16 cellular contexts compared by ENCODE assay signal in genomic region chr7:105438847-105439173, GRCh38. TPM values are rescaled to one million over a fixed set of nuclear protein-coding genes. Genes with fewer than 3 reads are reported as not detected.
DNase-seq lines count a peak whose midpoint lies in the region; ATAC-seq and TF ChIP-seq lines count a peak whose summit lies in the region.
"Had no signal": no experiment of that assay in that cellular context is flagged by ENCODE, and none has a peak within 500 bp of the region (broad histone marks: within the 10 kb centered on the region; RNA-seq: fewer than 3 reads in every experiment).

No MANE protein-coding gene starts in this region.

- no peak for TF ChIP-seq POLR2A in body of pancreas (IDR thresholded peaks at IDR 0.05)

- intact Hi-C loops in activated CD4-positive, alpha-beta T cell treated with anti-CD3 and anti-CD28 coated beads for 36 hours (cut with DNase I, micrococcal nuclease): no loop called here
- intact Hi-C loops in body of pancreas (cut with DNase I): no loop called here

- H3K4me1 ChIP-seq in right atrium auricular region: no peaks in the 10 kb centered on the region
- H3K4me1 ChIP-seq in body of pancreas: peaks cover 8% of the 10 kb centered on the region
- H3K4me1 ChIP-seq: left lung had no signal

- no peaks in the 10 kb centered on the region for H3K9me3 ChIP-seq in right atrium auricular region
- no peaks in the 10 kb centered on the region for H3K9me3 ChIP-seq in body of pancreas
- H3K9me3 ChIP-seq: left lung, MG63 had no signal

- no peak for DNase-seq in activated CD4-positive, alpha-beta T cell treated with anti-CD3 and anti-CD28 coated beads for 36 hours
- no peak for DNase-seq in activated CD4-positive, alpha-beta T cell treated with anti-CD3 and anti-CD28 coated beads for 48 hours
- DNase-seq in WTC11 (ENCODE audit: low spot score) (no peak), left kidney (ENCODE audit: low read depth, low spot score) (peak; percentile 29), right atrium auricular region (ENCODE audit: low spot score) (no peak), body of pancreas (no peak)
- DNase-seq: activated CD4-positive, alpha-beta T cell treated with anti-CD3 and anti-CD28 coated beads, Interleukin-2, amount 50 U/mL, for 4 hours; activated naive CD4-positive, alpha-beta T cell treated with Interleukin-2 at 50 U/mL for 16 hours; anterior cingulate cortex; left lung; SHP77 had no signal

- H3K27ac ChIP-seq in right atrium auricular region: no peak overlapping the region
- H3K27ac ChIP-seq in body of pancreas: peak overlapping the region in 2 of 4 donors; percentile 32 to 58
- H3K27ac ChIP-seq: HL-60 had no signal

- POLR2A ChIA-PET in activated CD4-positive, alpha-beta T cell treated with anti-CD3 and anti-CD28 coated beads for 36 hours (lab: Charles Lee): interaction anchor here (0.6 kb wide), 1 partner anchor 29 kb away, joined by 3 read pairs; no protein-coding TSS in a partner anchor
- POLR2A ChIA-PET in WTC11 (lab: Charles Lee): interaction anchor here (0.6 to 0.7 kb wide), 4 partner anchors 37 to 268 kb away, joined by 3 to 5 read pairs (median 4); no protein-coding TSS in a partner anchor

- 77 to 87% methylated on average over 5 of the region's 5 CpGs for WGBS in body of pancreas, 2 donors

- CTCF ChIA-PET in activated CD4-positive, alpha-beta T cell treated with anti-CD3 and anti-CD28 coated beads for 36 hours (lab: Charles Lee): interaction anchor here (0.9 to 1.0 kb wide), 2 partner anchors 17 to 214 kb away, joined by 3 read pairs; no protein-coding TSS in a partner anchor
- CTCF ChIA-PET in WTC11 (lab: Charles Lee): interaction anchor here (0.6 to 1.4 kb wide), 4 partner anchors 9 to 147 kb away, joined by 3 to 10 read pairs (median 6); no protein-coding TSS in a partner anchor

- H3K27me3 ChIP-seq in right atrium auricular region (no peaks in the 10 kb centered on the region), body of pancreas (no peaks in the 10 kb centered on the region)
- H3K27me3 ChIP-seq: left lung, MG63 had no signal

- no peak for ATAC-seq in activated CD4-positive, alpha-beta T cell treated with anti-CD3 and anti-CD28 coated beads for 36 hours
- ATAC-seq in WTC11: peak; percentile 92
- ATAC-seq in stimulated activated memory B cell treated with anti-CD40 and anti-IgM and Interleukin-4, amounts not matched to agents 10 μg/mL and 1 μg/mL and 100 μg/mL, for 72 hours: no peak
- ATAC-seq in GM18858 (IDR thresholded peaks at IDR 0.05; ENCODE audit: unreplicated experiment): no peak
- ATAC-seq in body of pancreas: no peak

- peaks cover 5% of the 10 kb centered on the region for H3K4me1 Mint-ChIP-seq in activated CD4-positive, alpha-beta T cell treated with anti-CD3 and anti-CD28 coated beads for 36 hours
- peaks cover 5% of the 10 kb centered on the region for H3K4me1 Mint-ChIP-seq in WTC11
- H3K4me1 Mint-ChIP-seq in stimulated activated memory B cell treated with anti-CD40 and anti-IgM and Interleukin-4, amounts not matched to agents 10 μg/mL and 1 μg/mL and 100 μg/mL, for 72 hours: no peaks in the 10 kb centered on the region

- no peaks in the 10 kb centered on the region for H3K9me3 Mint-ChIP-seq in activated CD4-positive, alpha-beta T cell treated with anti-CD3 and anti-CD28 coated beads for 36 hours (ENCODE audit: low read depth)
- no peaks in the 10 kb centered on the region for H3K9me3 Mint-ChIP-seq in WTC11
- H3K9me3 Mint-ChIP-seq in stimulated activated memory B cell treated with anti-CD40 and anti-IgM and Interleukin-4, amounts not matched to agents 10 μg/mL and 1 μg/mL and 100 μg/mL, for 72 hours: peaks cover 2% of the 10 kb centered on the region

- no peaks in the 10 kb centered on the region for H3K27me3 Mint-ChIP-seq in activated CD4-positive, alpha-beta T cell treated with anti-CD3 and anti-CD28 coated beads for 36 hours
- H3K27me3 Mint-ChIP-seq in WTC11 (ENCODE audit: low read depth): peaks cover 2% of the 10 kb centered on the region; the same call in 1 of the 2 replicates
- H3K27me3 Mint-ChIP-seq in stimulated activated memory B cell treated with anti-CD40 and anti-IgM and Interleukin-4, amounts not matched to agents 10 μg/mL and 1 μg/mL and 100 μg/mL, for 72 hours: no peaks in the 10 kb centered on the region
- H3K27me3 Mint-ChIP-seq: IgD-negative memory B cell had no signal

- H3K36me3 Mint-ChIP-seq in activated CD4-positive, alpha-beta T cell treated with anti-CD3 and anti-CD28 coated beads for 36 hours (ENCODE audit: low read depth): no peaks in the 10 kb centered on the region
- no peaks in the 10 kb centered on the region for H3K36me3 Mint-ChIP-seq in WTC11
- no peaks in the 10 kb centered on the region for H3K36me3 Mint-ChIP-seq in stimulated activated memory B cell treated with anti-CD40 and anti-IgM and Interleukin-4, amounts not matched to agents 10 μg/mL and 1 μg/mL and 100 μg/mL, for 72 hours
- H3K36me3 Mint-ChIP-seq: IgD-negative memory B cell had no signal

- H3K4me3 Mint-ChIP-seq in activated CD4-positive, alpha-beta T cell treated with anti-CD3 and anti-CD28 coated beads for 36 hours: no peak overlapping the region
- no peak overlapping the region for H3K4me3 Mint-ChIP-seq in WTC11
- no peak overlapping the region for H3K4me3 Mint-ChIP-seq in stimulated activated memory B cell treated with anti-CD40 and anti-IgM and Interleukin-4, amounts not matched to agents 10 μg/mL and 1 μg/mL and 100 μg/mL, for 72 hours

- peak overlapping the region; percentile 35 for H3K27ac Mint-ChIP-seq in activated CD4-positive, alpha-beta T cell treated with anti-CD3 and anti-CD28 coated beads for 36 hours
- no peak overlapping the region for H3K27ac Mint-ChIP-seq in WTC11
- H3K27ac Mint-ChIP-seq in stimulated activated memory B cell treated with anti-CD40 and anti-IgM and Interleukin-4, amounts not matched to agents 10 μg/mL and 1 μg/mL and 100 μg/mL, for 72 hours: peak overlapping the region; percentile 54

- H3K4me3 ChIP-seq in right atrium auricular region (no peak overlapping the region), body of pancreas (no peak overlapping the region)
- H3K4me3 ChIP-seq: left lung, MG63 had no signal

- TF ChIP-seq CTCF in WTC11 (IDR thresholded peaks at IDR 0.05): no peak
- no peak for TF ChIP-seq CTCF in right atrium auricular region (IDR thresholded peaks at IDR 0.05)
- no peak for TF ChIP-seq CTCF in body of pancreas (IDR thresholded peaks at IDR 0.05)

- H3K36me3 ChIP-seq in right atrium auricular region (no peaks in the 10 kb centered on the region), body of pancreas (replicated peaks in 1 of 2; ENCODE audit: insufficient read depth in 1 of 2, low read depth in 2 of 2) (no peaks in the 10 kb centered on the region)
- H3K36me3 ChIP-seq: left lung, MG63 had no signal

TF ChIP-seq in WTC11, 78 proteins besides CTCF, POLR2A, EP300 and RAD21 (continues in another document):
- TF ChIP-seq CDX4 (CRISPR knock-in tag; IDR thresholded peaks at IDR 0.05; ENCODE audit: borderline replicate concordance) (no peak), NFYB (CRISPR knock-in tag; conservative IDR thresholded peaks at IDR 0.05; ENCODE audit: low read depth) (no peak), OVOL2 (CRISPR knock-in tag; IDR thresholded peaks at IDR 0.05; ENCODE audit: borderline replicate concordance) (no peak), CBFB (CRISPR knock-in tag; IDR thresholded peaks at IDR 0.05; ENCODE audit: low read depth) (no peak), ESRRA (CRISPR knock-in tag; IDR thresholded peaks at IDR 0.05; ENCODE audit: borderline replicate concordance) (no peak), FOXJ3 (CRISPR knock-in tag; IDR thresholded peaks at IDR 0.05; ENCODE audit: borderline replicate concordance) (no peak), ATF1 (CRISPR knock-in tag; IDR thresholded peaks at IDR 0.05) (no peak), ATF3 (CRISPR knock-in tag; conservative IDR thresholded peaks at IDR 0.05) (no peak), ZNF416 (CRISPR knock-in tag; IDR thresholded peaks at IDR 0.05) (no peak), HMGA2 (CRISPR knock-in tag; IDR thresholded peaks at IDR 0.05) (no peak), ZNF396 (CRISPR knock-in tag; IDR thresholded peaks at IDR 0.05; ENCODE audit: borderline replicate concordance) (no peak)
- TF ChIP-seq, protein P1, sequence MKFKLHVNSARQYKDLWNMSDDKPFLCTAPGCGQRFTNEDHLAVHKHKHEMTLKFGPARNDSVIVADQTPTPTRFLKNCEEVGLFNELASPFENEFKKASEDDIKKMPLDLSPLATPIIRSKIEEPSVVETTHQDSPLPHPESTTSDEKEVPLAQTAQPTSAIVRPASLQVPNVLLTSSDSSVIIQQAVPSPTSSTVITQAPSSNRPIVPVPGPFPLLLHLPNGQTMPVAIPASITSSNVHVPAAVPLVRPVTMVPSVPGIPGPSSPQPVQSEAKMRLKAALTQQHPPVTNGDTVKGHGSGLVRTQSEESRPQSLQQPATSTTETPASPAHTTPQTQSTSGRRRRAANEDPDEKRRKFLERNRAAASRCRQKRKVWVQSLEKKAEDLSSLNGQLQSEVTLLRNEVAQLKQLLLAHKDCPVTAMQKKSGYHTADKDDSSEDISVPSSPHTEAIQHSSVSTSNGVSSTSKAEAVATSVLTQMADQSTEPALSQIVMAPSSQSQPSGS (CRISPR knock-in tag; IDR thresholded peaks at IDR 0.05; ENCODE audit: borderline replicate concordance, low read depth): no peak
- TF ChIP-seq, protein P2, sequence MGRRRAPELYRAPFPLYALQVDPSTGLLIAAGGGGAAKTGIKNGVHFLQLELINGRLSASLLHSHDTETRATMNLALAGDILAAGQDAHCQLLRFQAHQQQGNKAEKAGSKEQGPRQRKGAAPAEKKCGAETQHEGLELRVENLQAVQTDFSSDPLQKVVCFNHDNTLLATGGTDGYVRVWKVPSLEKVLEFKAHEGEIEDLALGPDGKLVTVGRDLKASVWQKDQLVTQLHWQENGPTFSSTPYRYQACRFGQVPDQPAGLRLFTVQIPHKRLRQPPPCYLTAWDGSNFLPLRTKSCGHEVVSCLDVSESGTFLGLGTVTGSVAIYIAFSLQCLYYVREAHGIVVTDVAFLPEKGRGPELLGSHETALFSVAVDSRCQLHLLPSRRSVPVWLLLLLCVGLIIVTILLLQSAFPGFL (CRISPR knock-in tag; IDR thresholded peaks at IDR 0.05; ENCODE audit: borderline replicate concordance): no peak

RNA-seq across cellular contexts. Expression of gene SRPK2, which starts 50.1 kb away (rescaled TPM):
- 10 to 100 TPM; 42.7 to 42.9 TPM for total RNA-seq in activated CD4-positive, alpha-beta T cell treated with anti-CD3 and anti-CD28 coated beads for 36 hours
- total RNA-seq in WTC11 (2021) (50.5 to 54.8 TPM (median 52.0 TPM) in 3 replicates), right atrium auricular region (10 to 100 TPM; 19.8 to 20.9 TPM), body of pancreas (10 to 100 TPM; 23.4 to 31.1 TPM)
